Comparison of ENCODE assay signal across 8 cellular contexts in genomic region chr21:26169611-26170470, GRCh38. TPM values are rescaled to one million over a fixed set of nuclear protein-coding genes. Genes with fewer than 3 reads are reported as not detected.
DNase-seq lines count a peak whose midpoint lies in the region; ATAC-seq and TF ChIP-seq lines count a peak whose summit lies in the region.

No MANE protein-coding gene starts in this region.

- peaks cover 7% of the 10 kb centered on the region for H3K27me3 Mint-ChIP-seq in CD8-positive, alpha-beta T cell (ENCODE audit: low read depth)
- H3K27me3 Mint-ChIP-seq in natural killer cell (ENCODE audit: low read depth in 2 of 2) = peaks cover 43 to 63% of the 10 kb centered on the region in 2 donors

- POLR2A ChIA-PET in CD8-positive, alpha-beta T cell (lab: Charles Lee) = interaction anchor here (1.0 to 2.3 kb wide), 4 partner anchors 11 to 274 kb away, joined by 3 to 8 read pairs (median 6); no protein-coding TSS in a partner anchor

- peak overlapping the region; percentile 71 for H3K27ac Mint-ChIP-seq in CD8-positive, alpha-beta T cell
- H3K27ac Mint-ChIP-seq in natural killer cell = peak overlapping the region in 1 of 2 donors; percentile 33

- H3K36me3 Mint-ChIP-seq in CD8-positive, alpha-beta T cell = peaks cover 4% of the 10 kb centered on the region
- H3K36me3 Mint-ChIP-seq in natural killer cell = no peaks in the 10 kb centered on the region

- H3K36me3 ChIP-seq in CD8-positive, alpha-beta T cell (ENCODE audit: insufficient read depth, low read length) = no peaks in the 10 kb centered on the region

- ATAC-seq in CD8-positive, alpha-beta T cell = peak; percentile 13
- ATAC-seq in GM19467 (IDR thresholded peaks at IDR 0.05; ENCODE audit: unreplicated experiment) = peak; percentile 4
- ATAC-seq in HG03571 (IDR thresholded peaks at IDR 0.05; ENCODE audit: unreplicated experiment) = peak; percentile 37
- ATAC-seq in natural killer cell = peak; percentile 20 to 27 (median 22)

- no peaks in the 10 kb centered on the region for H3K9me3 Mint-ChIP-seq in CD8-positive, alpha-beta T cell
- H3K9me3 Mint-ChIP-seq in natural killer cell = no peaks in the 10 kb centered on the region

- DNase-seq in CD8-positive, alpha-beta T cell = peak in 6 of 7 experiments; percentile 1 to 63 (median 26)
- DNase-seq in NOMO-1 treated with DMSO at 0.1 percent for 48 hours (lab: John Stamatoyannopoulos, UW; ENCODE audit: unreplicated experiment) (peak; percentile 20), fibroblast of villous mesenchyme (ENCODE audit: low read depth) (peak; percentile 79), natural killer cell (peak; percentile 16)
- peak; percentile 22 for DNase-seq in activated T-helper 9 cell treated with anti-CD3 and anti-CD28 coated beads, Interleukin-2, amount 50 U/mL, for 16 hours (ENCODE audit: low read depth)

- peaks cover 12% of the 10 kb centered on the region for H3K4me1 ChIP-seq in CD8-positive, alpha-beta T cell (ENCODE audit: insufficient read depth, low read length)

- CTCF ChIA-PET in CD8-positive, alpha-beta T cell (lab: Charles Lee) = interaction anchor here (0.6 to 6.1 kb wide), 11 partner anchors 8 to 561 kb away, joined by 3 to 41 read pairs (median 4); no protein-coding TSS in a partner anchor

- peaks cover 14% of the 10 kb centered on the region for H3K4me1 Mint-ChIP-seq in CD8-positive, alpha-beta T cell (ENCODE audit: low read depth)
- H3K4me1 Mint-ChIP-seq in natural killer cell = peaks cover 20 to 27% of the 10 kb centered on the region in 2 donors

- no peak for TF ChIP-seq CTCF in CD8-positive, alpha-beta T cell (IDR thresholded peaks at IDR 0.05)
- no peak for TF ChIP-seq CTCF in fibroblast of villous mesenchyme (IDR thresholded peaks at IDR 0.05; ENCODE audit: insufficient read depth, low read depth, low read length)
- no peak for TF ChIP-seq CTCF in natural killer cell (IDR thresholded peaks at IDR 0.05)

- H3K27ac ChIP-seq in CD8-positive, alpha-beta T cell (ENCODE audit: low read depth, low read length) = peak overlapping the region; percentile 36
- peak overlapping the region; percentile 93 for H3K27ac ChIP-seq in temporal lobe (ENCODE audit: low read depth, low read length)

- intact Hi-C loops in CD8-positive, alpha-beta T cell (cut with DNase I, micrococcal nuclease) = loop anchor here (1.0 to 5.0 kb wide), 9 partner anchors 99 to 563 kb away; partner anchors contain the start of genes ATP5PF (in 1 of the 2), GABPA (in 1 of the 2) and MRPL39 (in 1 of the 2)
- intact Hi-C loops in natural killer cell (cut with micrococcal nuclease) = loop anchor here (5.0 kb wide), 1 partner anchor 288 kb away; no protein-coding TSS in a partner anchor

- H3K27me3 ChIP-seq in CD8-positive, alpha-beta T cell (ENCODE audit: insufficient read depth, low read length) = no peaks in the 10 kb centered on the region

- peak overlapping the region; percentile 96 for H3K4me3 Mint-ChIP-seq in CD8-positive, alpha-beta T cell
- H3K4me3 Mint-ChIP-seq in natural killer cell = peak overlapping the region; percentile 84

- no peaks in the 10 kb centered on the region for H3K9me3 ChIP-seq in CD8-positive, alpha-beta T cell (ENCODE audit: low read length)

- H3K4me3 ChIP-seq in CD8-positive, alpha-beta T cell (ENCODE audit: low read depth, low read length) = peak overlapping the region; percentile 85
- peak overlapping the region; percentile 94 for H3K4me3 ChIP-seq in fibroblast of villous mesenchyme (ENCODE audit: low read depth, low read length)

RNA-seq across cellular contexts. Expression of gene APP, which starts 0.7 kb away (rescaled TPM):
- 10 to 100 TPM; 14.3 to 18.7 TPM for total RNA-seq in CD8-positive, alpha-beta T cell
- total RNA-seq in fibroblast of villous mesenchyme (353 and 376 TPM in 2 replicates), natural killer cell (10 to 100 TPM in 1 of 3 donors, 1 to 10 TPM in 2; 5.1 to 10.6 (median 7.8) TPM), temporal lobe (426 TPM)

Comparison
In these comparisons a context has a peak if more than half of its experiments do, and no peak if none do; other contexts are left out.
1. Peak in every context shown above with its lines: DNase-seq, ATAC-seq, H3K4me3 ChIP-seq and H3K27ac ChIP-seq.
2. DNase-seq: peak in every context shown above with its lines; median percentile 79 in fibroblast of villous mesenchyme; 26 in CD8-positive, alpha-beta T cell; 22 in activated T-helper 9 cell treated with anti-CD3 and anti-CD28 coated beads, Interleukin-2, amount 50 U/mL, for 16 hours; 20 in NOMO-1 treated with DMSO at 0.1 percent for 48 hours; 16 in natural killer cell.
3. RNA of gene APP, which starts 0.7 kb away (total RNA-seq): 426 TPM in temporal lobe (single experiment) and 353 to 376 TPM in fibroblast of villous mesenchyme; 14.3 to 18.7 TPM in CD8-positive, alpha-beta T cell and 5.1 to 10.6 TPM in natural killer cell; every median in the first group is over 10 times any median in the second.